ENCODE assay signal across 1 cellular context in genomic region chr1:117544509-117545109, GRCh38.
A peak's percentile ranks its signal among the peaks of the same experiment; 100 is the strongest.
TF ChIP-seq lines count a peak whose summit lies in the region.

No MANE protein-coding gene starts in this region.

TF ChIP-seq in HepG2, 621 proteins besides CTCF, POLR2A, EP300 and RAD21 (continued from another document and continues in another):
- no peak for TF ChIP-seq ZNF710 (CRISPR knock-in tag; IDR thresholded peaks at IDR 0.05; ENCODE audit: borderline replicate concordance)
- TF ChIP-seq MYPOP (CRISPR knock-in tag; IDR thresholded peaks at IDR 0.05) = no peak
- TF ChIP-seq ZBTB21 (CRISPR knock-in tag; IDR thresholded peaks at IDR 0.05) = peak; percentile 63; the same call in 1 of the 2 replicates
- no peak for TF ChIP-seq MBD4 (IDR thresholded peaks at IDR 0.05; ENCODE audit: borderline replicate concordance, low read length)
- no peak for TF ChIP-seq SYNCRIP (IDR thresholded peaks at IDR 0.05; ENCODE audit: insufficient read depth, low read depth, low read length)
- no peak for TF ChIP-seq TAF1 (CRISPR knock-in tag; IDR thresholded peaks at IDR 0.05)
- peak; percentile 27; the same call in 1 of the 2 replicates for TF ChIP-seq ZNF331 (CRISPR knock-in tag; IDR thresholded peaks at IDR 0.05)
- TF ChIP-seq BRCA1 (CRISPR knock-in tag; IDR thresholded peaks at IDR 0.05) = no peak
- TF ChIP-seq ZFP36L2 (CRISPR knock-in tag; IDR thresholded peaks at IDR 0.05) = no peak
- no peak for TF ChIP-seq PTBP1 (IDR thresholded peaks at IDR 0.05; ENCODE audit: low read depth, low read length, poor library complexity, severe bottlenecking)
- 0 out of 2 replicates have a peak, but pooled peaks have one; percentile 33 for TF ChIP-seq ZNF317 (CRISPR knock-in tag; IDR thresholded peaks at IDR 0.05)
- TF ChIP-seq ZNF24 (IDR thresholded peaks at IDR 0.05) = no peak
- no peak for TF ChIP-seq BRD4 (CRISPR knock-in tag; IDR thresholded peaks at IDR 0.05)
- TF ChIP-seq ZNF550 (CRISPR knock-in tag; IDR thresholded peaks at IDR 0.05; ENCODE audit: borderline replicate concordance) = no peak
- no peak for TF ChIP-seq ZBTB25 (CRISPR knock-in tag; IDR thresholded peaks at IDR 0.05)
- no peak for TF ChIP-seq ZNF839 (CRISPR knock-in tag; IDR thresholded peaks at IDR 0.05; ENCODE audit: borderline replicate concordance)
- TF ChIP-seq ZNF34 (CRISPR knock-in tag; IDR thresholded peaks at IDR 0.05; ENCODE audit: borderline replicate concordance) = no peak
- TF ChIP-seq ZNF383 (CRISPR knock-in tag; IDR thresholded peaks at IDR 0.05; ENCODE audit: borderline replicate concordance) = no peak
- TF ChIP-seq TCF7 (IDR thresholded peaks at IDR 0.05; ENCODE audit: low read depth) = peak; percentile 70
- no peak for TF ChIP-seq FOXO4 (CRISPR knock-in tag; conservative IDR thresholded peaks at IDR 0.05)
- TF ChIP-seq ZNF503 (CRISPR knock-in tag; IDR thresholded peaks at IDR 0.05) = no peak
- no peak for TF ChIP-seq ZNF562 (CRISPR knock-in tag; IDR thresholded peaks at IDR 0.05; ENCODE audit: borderline replicate concordance)
- no peak for TF ChIP-seq TBX2 (CRISPR knock-in tag; IDR thresholded peaks at IDR 0.05; ENCODE audit: borderline replicate concordance)
- no peak for TF ChIP-seq ZKSCAN5 (CRISPR knock-in tag; IDR thresholded peaks at IDR 0.05)
- TF ChIP-seq ZNF747 (CRISPR knock-in tag; IDR thresholded peaks at IDR 0.05; ENCODE audit: borderline replicate concordance) = no peak
- peak; percentile 30; the same call in 1 of the 2 replicates for TF ChIP-seq SALL2 (CRISPR knock-in tag; IDR thresholded peaks at IDR 0.05)
- TF ChIP-seq HNRNPH1 (optimal IDR thresholded peaks at IDR 0.05; ENCODE audit: low read depth, low read length) = no peak
- TF ChIP-seq ZNF549 (CRISPR knock-in tag; IDR thresholded peaks at IDR 0.05) = no peak
- no peak for TF ChIP-seq ZNF142 (CRISPR knock-in tag; IDR thresholded peaks at IDR 0.05)
- no peak for TF ChIP-seq FIP1L1 (IDR thresholded peaks at IDR 0.05; ENCODE audit: borderline replicate concordance, insufficient read depth, low read depth, low read length)
- TF ChIP-seq MTF2 (CRISPR knock-in tag; IDR thresholded peaks at IDR 0.05; ENCODE audit: borderline replicate concordance) = no peak
- no peak for TF ChIP-seq ZNF205 (CRISPR knock-in tag; IDR thresholded peaks at IDR 0.05)
- no peak for TF ChIP-seq HOXA5 (CRISPR knock-in tag; IDR thresholded peaks at IDR 0.05)
- TF ChIP-seq ZNF264 (CRISPR knock-in tag; IDR thresholded peaks at IDR 0.05) = 0 out of 2 replicates have a peak, but pooled peaks have one; percentile 50
- TF ChIP-seq TSC22D2 (CRISPR knock-in tag; IDR thresholded peaks at IDR 0.05; ENCODE audit: borderline replicate concordance) = no peak
- no peak for TF ChIP-seq FOXM1 (CRISPR knock-in tag; IDR thresholded peaks at IDR 0.05)
- TF ChIP-seq ZNF572 (CRISPR knock-in tag; IDR thresholded peaks at IDR 0.05) = no peak
- no peak for TF ChIP-seq SUZ12 (IDR thresholded peaks at IDR 0.05; ENCODE audit: low read depth, low read length)
- no peak for TF ChIP-seq IRF9 (CRISPR knock-in tag; IDR thresholded peaks at IDR 0.05; ENCODE audit: borderline replicate concordance)
- TF ChIP-seq ZNF704 (CRISPR knock-in tag; IDR thresholded peaks at IDR 0.05; ENCODE audit: borderline replicate concordance) = no peak
- TF ChIP-seq ZZZ3 (CRISPR knock-in tag; IDR thresholded peaks at IDR 0.05; ENCODE audit: borderline replicate concordance) = no peak
- TF ChIP-seq PHF20 (CRISPR knock-in tag; IDR thresholded peaks at IDR 0.05) = no peak
- no peak for TF ChIP-seq ZNF30 (CRISPR knock-in tag; IDR thresholded peaks at IDR 0.05)
- no peak for TF ChIP-seq MED8 (CRISPR knock-in tag; IDR thresholded peaks at IDR 0.05; ENCODE audit: insufficient replicate concordance)
- no peak for TF ChIP-seq UBTF (CRISPR knock-in tag; IDR thresholded peaks at IDR 0.05)
- no peak for TF ChIP-seq XRCC5 (optimal IDR thresholded peaks at IDR 0.05; ENCODE audit: low read length)
- no peak for TF ChIP-seq NCOA2 (CRISPR knock-in tag; IDR thresholded peaks at IDR 0.05)
- TF ChIP-seq ZC3H4 (CRISPR knock-in tag; IDR thresholded peaks at IDR 0.05; ENCODE audit: borderline replicate concordance) = no peak
- no peak for TF ChIP-seq NCOA1 (CRISPR knock-in tag; IDR thresholded peaks at IDR 0.05)
- no peak for TF ChIP-seq MEF2D (CRISPR knock-in tag; IDR thresholded peaks at IDR 0.05)
- no peak for TF ChIP-seq ZNF460 (CRISPR knock-in tag; IDR thresholded peaks at IDR 0.05; ENCODE audit: borderline replicate concordance)
- TF ChIP-seq SMARCC2 (IDR thresholded peaks at IDR 0.05) = no peak
- TF ChIP-seq TOE1 (CRISPR knock-in tag; IDR thresholded peaks at IDR 0.05) = no peak
